8 cellular contexts compared by ENCODE assay signal in the genomic region with DNA sequence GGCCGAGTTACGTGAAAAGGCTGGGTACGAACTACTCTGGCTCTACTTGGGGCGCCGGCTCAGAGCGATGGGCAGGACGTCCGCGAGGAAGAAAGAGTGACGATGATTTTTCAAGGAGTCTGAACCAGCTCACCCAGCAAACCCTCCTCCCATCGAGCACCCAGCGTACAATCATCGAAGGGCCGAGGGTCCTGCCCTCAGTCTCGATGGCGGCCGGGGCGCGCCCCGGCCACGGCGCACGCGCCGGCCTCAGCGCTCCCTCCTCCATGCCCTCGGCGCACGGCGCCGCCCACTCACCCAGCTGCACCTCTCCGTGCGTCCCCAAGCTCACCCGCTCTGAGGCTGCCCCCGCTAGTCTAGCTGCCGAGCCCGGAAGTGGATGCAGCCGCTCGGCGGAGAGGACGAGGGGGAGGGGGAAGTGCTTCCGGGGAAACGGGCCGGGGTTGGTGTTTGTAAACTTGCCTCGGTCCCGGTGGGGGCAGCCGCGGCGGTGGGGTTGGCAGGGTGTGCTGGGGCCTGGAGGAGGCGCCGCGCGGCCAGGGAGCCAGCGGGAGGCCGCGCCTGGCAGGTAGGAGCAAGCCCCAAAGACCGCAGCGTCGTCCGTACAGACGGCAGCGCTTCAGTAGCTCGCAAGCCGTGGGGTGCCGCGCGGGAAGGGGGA. TPM values are rescaled to one million over a fixed set of nuclear protein-coding genes. Genes with fewer than 3 reads are reported as not detected.
DNase-seq lines count a peak whose midpoint lies in the region; ATAC-seq and TF ChIP-seq lines count a peak whose summit lies in the region.

A gene with protein sequence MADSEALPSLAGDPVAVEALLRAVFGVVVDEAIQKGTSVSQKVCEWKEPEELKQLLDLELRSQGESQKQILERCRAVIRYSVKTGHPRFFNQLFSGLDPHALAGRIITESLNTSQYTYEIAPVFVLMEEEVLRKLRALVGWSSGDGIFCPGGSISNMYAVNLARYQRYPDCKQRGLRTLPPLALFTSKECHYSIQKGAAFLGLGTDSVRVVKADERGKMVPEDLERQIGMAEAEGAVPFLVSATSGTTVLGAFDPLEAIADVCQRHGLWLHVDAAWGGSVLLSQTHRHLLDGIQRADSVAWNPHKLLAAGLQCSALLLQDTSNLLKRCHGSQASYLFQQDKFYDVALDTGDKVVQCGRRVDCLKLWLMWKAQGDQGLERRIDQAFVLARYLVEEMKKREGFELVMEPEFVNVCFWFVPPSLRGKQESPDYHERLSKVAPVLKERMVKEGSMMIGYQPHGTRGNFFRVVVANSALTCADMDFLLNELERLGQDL (minus strand): TSS at position 656 of the 661 bp plus-strand sequence. CDS start 7,455 bp downstream, outside the sequence.
Gene ZNF740, plus strand, starts transcription at position 453 of the 661 bp plus-strand sequence. CDS start 1,262 bp downstream, outside the sequence.

- H3K36me3 Mint-ChIP-seq in CD14-positive monocyte = peaks cover 16 to 29% of the 10 kb centered on the region in 2 donors

- ATAC-seq in GM19438 (IDR thresholded peaks at IDR 0.05; ENCODE audit: low read depth, unreplicated experiment) (peak; percentile 93), HG03571 (IDR thresholded peaks at IDR 0.05; ENCODE audit: unreplicated experiment) (peak; percentile 89), right lobe of liver (peak; percentile 95 to 98 (median 96))

- H3K27me3 Mint-ChIP-seq in CD14-positive monocyte (ENCODE audit: low read depth in 3 of 3) = no peaks in the 10 kb centered on the region

- H3K4me1 Mint-ChIP-seq in CD14-positive monocyte = peaks cover 43% of the 10 kb centered on the region

- peak within 1 kb of the TSS; percentile 89 to 95 (median 94) for H3K27ac Mint-ChIP-seq in CD14-positive monocyte

- H3K4me3 Mint-ChIP-seq in CD14-positive monocyte = peak within 1 kb of the TSS; percentile 93 to 95

- H3K27me3 ChIP-seq in right lobe of liver = no peaks in the 10 kb centered on the region

- no peaks in the 10 kb centered on the region for H3K9me3 ChIP-seq in right lobe of liver

- WGBS in right lobe of liver (ENCODE audit: insufficient coverage, low coverage, low lambda C conversion rate, missing lambda C conversion rate) = 2% methylated on average over 11 of the region's 67 CpGs

- intact Hi-C loops in CD14-positive monocyte (cut with micrococcal nuclease) = no loop called here
- intact Hi-C loops in right lobe of liver (cut with DNase I) = no loop called here

- H3K9me3 Mint-ChIP-seq in CD14-positive monocyte = no peaks in the 10 kb centered on the region

- H3K4me3 ChIP-seq in right lobe of liver = peak within 1 kb of the TSS; percentile 71 to 80 (median 76)

- H3K36me3 ChIP-seq in right lobe of liver = peaks cover 0 to 26% (median 2%) of the 10 kb centered on the region in 4 donors

- TF ChIP-seq CTCF in CD14-positive monocyte (IDR thresholded peaks at IDR 0.05) = no peak
- no peak for TF ChIP-seq CTCF in right lobe of liver (IDR thresholded peaks at IDR 0.05)

- TF ChIP-seq POLR2A in right lobe of liver (IDR thresholded peaks at IDR 0.05) = peak; percentile 83

- H3K4me1 ChIP-seq in right lobe of liver = peaks cover 0 to 61% (median 29%) of the 10 kb centered on the region in 4 donors

- DNase-seq in CD14-positive monocyte (ENCODE audit: low spot score) = peak; percentile 95
- DNase-seq in NCI-H82 (lab: John Stamatoyannopoulos, UW) = peak; percentile 99
- peak; percentile 97 to 98 for DNase-seq in activated CD4-positive, alpha-beta T cell treated with anti-CD3 and anti-CD28 coated beads, Interleukin-2, amount 50 U/mL, for 48 hours
- peak; percentile 97 for DNase-seq in dermis blood vessel endothelial cell
- DNase-seq in right lobe of liver = peak; percentile 99
- DNase-seq in stimulated activated CD4-positive, alpha-beta T cell treated with anti-CD3 and anti-CD28 coated beads, Interleukin-4, amount 100 ng/mL, for 24 hours = peak; percentile 98

- H3K27ac ChIP-seq in right lobe of liver = peak within 1 kb of the TSS; percentile 83 to 89 (median 87)

RNA-seq across cellular contexts. Expression of the first gene that starts in this region (rescaled TPM):
- polyA plus RNA-seq in CD14-positive monocyte = 1 to 10 TPM; 1.3 to 1.4 TPM
- total RNA-seq in dermis blood vessel endothelial cell = 2.9 and 6.5 TPM in 2 replicates
- 10 to 100 TPM; 20.6 to 54.2 (median 37.1) TPM for total RNA-seq in right lobe of liver

RNA-seq across cellular contexts. Expression of gene ZNF740, which starts in this region (rescaled TPM):
- 1 to 10 TPM in 1 of 2 donors, under 1 TPM in 1; 0.74 to 1.3 TPM for polyA plus RNA-seq in CD14-positive monocyte
- 13.0 and 14.5 TPM in 2 replicates for total RNA-seq in dermis blood vessel endothelial cell
- 10 to 100 TPM in 5 of 6 experiments, 1 to 10 TPM in 1; 5.5 to 24.4 (median 19.2) TPM for total RNA-seq in right lobe of liver

Comparison
In these comparisons a context has a peak if more than half of its experiments do, and no peak if none do; other contexts are left out.
1. Peak in every context shown above with its lines: DNase-seq, ATAC-seq, H3K4me3 ChIP-seq and H3K27ac ChIP-seq.